In genomic region chr3:183536238-183536880, GRCh38 we compare ENCODE assay signal across 1 cellular context.
A peak's percentile ranks its signal among the peaks of the same experiment; 100 is the strongest.
TF ChIP-seq lines count a peak whose summit lies in the region.

No MANE protein-coding gene starts in this region.

TF ChIP-seq in GM12878, 131 proteins besides CTCF, POLR2A, EP300 and RAD21 (continued from another document):
- TF ChIP-seq ZBTB40 (IDR thresholded peaks at IDR 0.05; ENCODE audit: borderline replicate concordance) (no peak; the same call in 1 of the 2 replicates), RCOR1 (conservative IDR thresholded peaks at IDR 0.05; ENCODE audit: low read depth, low read length) (peak; percentile 82), SIX5 (IDR thresholded peaks at IDR 0.05; ENCODE audit: low read depth, low read length, severe bottlenecking) (no peak), HDAC6 (IDR thresholded peaks at IDR 0.05; ENCODE audit: unreplicated experiment) (no peak), FOXM1 (IDR thresholded peaks at IDR 0.05; ENCODE audit: low read depth, low read length) (0 out of 2 replicates have a peak, but pooled peaks have one; percentile 24), CREB1 (IDR thresholded peaks at IDR 0.05; ENCODE audit: low read depth) (0 out of 2 replicates have a peak, but pooled peaks have one; percentile 2), CBX5 (IDR thresholded peaks at IDR 0.05; ENCODE audit: low read depth) (no peak), BCL11A (IDR thresholded peaks at IDR 0.05; ENCODE audit: low read depth, low read length) (peak; percentile 42; the same call in 1 of the 2 replicates), SMC3 (IDR thresholded peaks at IDR 0.05; ENCODE audit: borderline replicate concordance, low read length) (peak; percentile 12; the same call in 1 of the 2 replicates), RB1 (IDR thresholded peaks at IDR 0.05; ENCODE audit: borderline replicate concordance) (peak; percentile 22; the same call in 1 of the 2 replicates), CHD4 (IDR thresholded peaks at IDR 0.05) (no peak), EED (IDR thresholded peaks at IDR 0.05; ENCODE audit: low read depth) (peak; percentile 76), SMAD5 (IDR thresholded peaks at IDR 0.05; ENCODE audit: low read depth) (0 out of 2 replicates have a peak, but pooled peaks have one; percentile 37), RELA (IDR thresholded peaks at IDR 0.05; ENCODE audit: borderline replicate concordance, partially characterized antibody) (no peak), USF1 (IDR thresholded peaks at IDR 0.05; ENCODE audit: borderline replicate concordance, extremely low read length, insufficient read depth, low read depth, low read length) (no peak), CUX1 (IDR thresholded peaks at IDR 0.05; ENCODE audit: insufficient replicate concordance, low read depth, low read length) (no peak), SPI1 (IDR thresholded peaks at IDR 0.05; ENCODE audit: borderline replicate concordance, insufficient read depth, low read depth, low read length) (0 out of 2 replicates have a peak, but pooled peaks have one; percentile 32), SP1 (IDR thresholded peaks at IDR 0.05; ENCODE audit: low read depth, low read length) (no peak), ATF3 (IDR thresholded peaks at IDR 0.05; ENCODE audit: borderline replicate concordance, extremely low read depth, low read depth, low read length) (no peak), JUNB (IDR thresholded peaks at IDR 0.05) (peak; percentile 41), ATF2 (IDR thresholded peaks at IDR 0.05; ENCODE audit: low read length) (no peak), NRF1 (conservative IDR thresholded peaks at IDR 0.05; ENCODE audit: low read depth, low read length) (no peak), BMI1 (IDR thresholded peaks at IDR 0.05; ENCODE audit: borderline replicate concordance) (no peak), E4F1 (IDR thresholded peaks at IDR 0.05; ENCODE audit: borderline replicate concordance, partially characterized antibody) (no peak), IRF4 (IDR thresholded peaks at IDR 0.05; ENCODE audit: low read depth, low read length) (peak; percentile 38; the same call in 1 of the 2 replicates), WRNIP1 (IDR thresholded peaks at IDR 0.05; ENCODE audit: borderline replicate concordance, low read depth, low read length) (0 out of 2 replicates have a peak, but pooled peaks have one; percentile 73), HDGF (IDR thresholded peaks at IDR 0.05) (no peak), STAT1 (conservative IDR thresholded peaks at IDR 0.05) (no peak), REST (IDR thresholded peaks at IDR 0.05; ENCODE audit: low read depth, low read length) (no peak), PML (IDR thresholded peaks at IDR 0.05; ENCODE audit: low read length) (no peak), MEF2B (IDR thresholded peaks at IDR 0.05; ENCODE audit: partially characterized antibody, poor library complexity, severe bottlenecking) (peak; percentile 47), ZBED1 (IDR thresholded peaks at IDR 0.05; ENCODE audit: borderline replicate concordance) (0 out of 2 replicates have a peak, but pooled peaks have one; percentile 68), TCF3 (IDR thresholded peaks at IDR 0.05; ENCODE audit: borderline replicate concordance, insufficient read depth, low read depth, low read length) (peak; percentile 86)
